Comparison of ENCODE assay signal across 29 cellular contexts in the genomic region with DNA sequence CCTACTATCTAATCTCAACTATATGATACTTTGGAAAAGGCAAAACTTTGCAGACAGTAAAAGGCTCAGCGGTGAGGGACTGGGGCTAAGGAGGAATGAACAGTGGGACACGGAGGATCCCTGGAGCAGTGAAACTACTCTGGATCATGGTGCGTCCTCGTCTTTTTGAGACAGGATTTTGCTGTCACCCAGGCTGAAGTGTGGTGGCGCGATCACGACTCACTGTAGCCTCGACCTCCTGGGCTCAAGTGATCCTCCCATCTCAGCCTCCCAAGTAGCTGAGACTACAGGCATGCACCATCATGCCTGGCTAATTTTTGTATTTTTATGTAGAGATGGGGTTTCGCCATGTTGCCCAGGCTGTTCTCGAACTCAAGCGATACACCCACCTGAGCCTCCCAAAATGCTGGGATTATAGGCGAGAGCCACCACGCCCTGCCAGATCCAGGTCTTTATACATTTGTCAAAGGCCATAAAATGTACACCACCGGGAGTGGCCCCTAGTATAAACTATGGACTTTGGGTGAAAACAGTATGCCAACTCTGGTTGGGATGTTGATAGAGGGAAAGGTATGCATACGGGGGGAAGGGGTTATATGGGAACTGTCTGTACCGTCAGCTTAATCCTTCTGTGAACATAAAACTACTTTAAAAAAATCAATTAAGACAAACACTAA. TPM values are rescaled to one million over a fixed set of nuclear protein-coding genes. Genes with fewer than 3 reads are reported as not detected.
"Had no signal": no experiment of that assay in that cellular context is flagged by ENCODE, and none has a peak within 500 bp of the region (broad histone marks: within the 10 kb centered on the region; RNA-seq: fewer than 3 reads in every experiment).

No MANE protein-coding gene starts in this region.

- H3K4me1 ChIP-seq: lower lobe of right lung, parathyroid adenoma, prostate gland, stomach had no signal

- H3K9me3 Mint-ChIP-seq: immature natural killer cell; natural killer cell; neural crest cell; stimulated activated effector memory CD8-positive, alpha-beta T cell treated with anti-CD3 and anti-CD28 coated beads, Interleukin-12 subunit alpha, Interleukin-12 subunit beta, amount 100 ng/mL, for 72 hours had no signal

- DNase-seq: dermis blood vessel endothelial cell; effector memory CD4-positive, alpha-beta T cell; foreskin melanocyte; glutamatergic neuron; heart right ventricle; hypothalamus; immature natural killer cell; islet precursor cell; kidney glomerular epithelial cell; left ventricle myocardium superior; lower lobe of right lung; natural killer cell; stimulated activated CD4-positive, alpha-beta T cell treated with anti-CD3 and anti-CD28 coated beads, Interleukin-12 subunit alpha, Interleukin-12 subunit beta, amount 100 ng/mL, for 4 hours; stimulated activated CD4-positive, alpha-beta T cell treated with anti-CD3 and anti-CD28 coated beads, Interleukin-1b, Interleukin-23, amount 100 ng/mL, for 48 hours; stimulated activated CD4-positive, alpha-beta T cell treated with anti-CD3 and anti-CD28 coated beads, Interleukin-4, amount 100 ng/mL, for 24 hours; stimulated activated naive CD4-positive, alpha-beta T cell treated with Interleukin-2 at 50 U/mL for 16 hours; stomach; trophoblast cell had no signal

- H3K27ac ChIP-seq: coronary artery, esophagus muscularis mucosa, heart right ventricle, lower lobe of right lung, neutrophil, parathyroid adenoma, prostate gland, right atrium auricular region, stomach had no signal

- H3K4me1 Mint-ChIP-seq: immature natural killer cell; stimulated activated effector memory CD8-positive, alpha-beta T cell treated with anti-CD3 and anti-CD28 coated beads, Interleukin-12 subunit alpha, Interleukin-12 subunit beta, amount 100 ng/mL, for 72 hours had no signal

- H3K27me3 ChIP-seq: esophagus muscularis mucosa, heart right ventricle, neutrophil, right atrium auricular region, stomach, thyroid gland had no signal

- H3K36me3 Mint-ChIP-seq: natural killer cell had no signal

- ATAC-seq: heart right ventricle; left ventricle myocardium superior; lower lobe of right lung; natural killer cell; sciatic nerve; stimulated activated effector memory CD8-positive, alpha-beta T cell treated with anti-CD3 and anti-CD28 coated beads, Interleukin-12 subunit alpha, Interleukin-12 subunit beta, amount 100 ng/mL, for 72 hours had no signal

- H3K27ac Mint-ChIP-seq: natural killer cell; stimulated activated effector memory CD8-positive, alpha-beta T cell treated with anti-CD3 and anti-CD28 coated beads, Interleukin-12 subunit alpha, Interleukin-12 subunit beta, amount 100 ng/mL, for 72 hours had no signal

- H3K36me3 ChIP-seq: prostate gland, right atrium auricular region had no signal

- H3K9me3 ChIP-seq: esophagus muscularis mucosa, heart right ventricle, lower lobe of right lung, neutrophil, prostate gland, right atrium auricular region, stomach, thyroid gland had no signal

- H3K4me3 Mint-ChIP-seq: immature natural killer cell; natural killer cell; neural crest cell; stimulated activated effector memory CD8-positive, alpha-beta T cell treated with anti-CD3 and anti-CD28 coated beads, Interleukin-12 subunit alpha, Interleukin-12 subunit beta, amount 100 ng/mL, for 72 hours had no signal

- H3K4me3 ChIP-seq: coronary artery, esophagus muscularis mucosa, heart right ventricle, lower lobe of right lung, prostate gland, right atrium auricular region, smooth muscle cell, stomach, thyroid gland had no signal

RNA-seq across cellular contexts. Expression of a gene that starts 28.0 kb away (rescaled TPM):
- total RNA-seq: left ventricle myocardium superior, right atrium auricular region had no signal
- polyA plus RNA-seq: immature natural killer cell had no signal
